ENCODE assay signal across 9 cellular contexts in the genomic region with DNA sequence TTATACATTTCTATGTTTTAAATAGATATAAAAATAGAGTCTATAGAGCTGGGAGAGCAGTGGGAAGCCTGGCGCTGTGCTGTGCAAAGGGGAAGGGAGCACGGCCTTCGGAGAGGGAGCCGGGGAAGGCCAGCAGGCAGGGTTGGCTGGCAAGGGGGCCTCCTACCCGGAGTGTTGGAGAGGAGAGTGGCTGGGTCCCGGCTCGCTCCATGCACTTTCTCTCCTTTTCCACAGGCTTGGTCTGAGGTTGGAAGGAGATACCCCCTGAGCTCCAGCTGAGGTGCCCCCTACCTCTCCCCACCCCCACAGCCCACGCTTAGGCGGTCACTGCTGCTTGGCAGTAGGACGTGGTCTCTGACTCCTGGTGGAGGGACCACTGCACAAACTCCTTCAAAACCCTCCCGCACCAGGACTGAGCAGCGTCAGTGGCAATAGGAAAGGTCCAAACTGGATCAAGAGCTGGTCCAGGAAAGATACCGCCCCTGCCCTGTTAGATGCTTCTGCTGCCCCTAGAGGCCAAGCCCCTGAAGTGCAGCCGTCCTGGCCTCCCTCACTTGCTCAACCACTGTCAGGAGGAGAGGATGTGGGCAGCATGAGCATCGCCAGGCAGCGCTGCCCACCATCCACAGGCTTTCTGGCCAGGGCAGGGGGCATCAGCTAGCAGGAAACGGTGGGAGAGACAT. TPM values are rescaled to one million over a fixed set of nuclear protein-coding genes. Genes with fewer than 3 reads are reported as not detected.
DNase-seq lines count a peak whose midpoint lies in the region; ATAC-seq, FAIRE-seq and TF ChIP-seq lines count a peak whose summit lies in the region.
"Had no signal": no experiment of that assay in that cellular context is flagged by ENCODE, and none has a peak within 500 bp of the region (broad histone marks: within the 10 kb centered on the region; RNA-seq: fewer than 3 reads in every experiment).

No MANE protein-coding gene starts in this region.

- H3K4me3 ChIP-seq in bronchial epithelial cell (ENCODE audit: low read depth, low read length): no peak overlapping the region

- TF ChIP-seq CTCF in GM20000 (IDR thresholded peaks at IDR 0.05; ENCODE audit: extremely low read depth, missing control alignments): peak; percentile 69
- TF ChIP-seq CTCF in WTC11 (IDR thresholded peaks at IDR 0.05): peak; percentile 92
- TF ChIP-seq CTCF in bronchial epithelial cell (IDR thresholded peaks at IDR 0.05; ENCODE audit: insufficient read depth, low read length, severe bottlenecking): peak; percentile 94

- CTCF ChIA-PET in WTC11 (lab: Charles Lee): interaction anchor here (0.6 to 4.5 kb wide), 50 partner anchors 9 to 650 kb away, joined by 3 to 39 read pairs (median 4); a partner anchor contains a TSS

- peaks cover 2% of the 10 kb centered on the region for H3K27me3 ChIP-seq in bronchial epithelial cell (ENCODE audit: control insufficient read depth, insufficient read depth, low read length)

- H3K4me3 Mint-ChIP-seq in WTC11: no peak overlapping the region
- H3K4me3 Mint-ChIP-seq: activated naive CD8-positive, alpha-beta T cell had no signal

- FAIRE-seq in bronchial epithelial cell (lab: Jason Lieb, UNC): no peak

- peaks cover 12% of the 10 kb centered on the region for H3K27me3 Mint-ChIP-seq in WTC11 (ENCODE audit: low read depth)

- DNase-seq in COLO668 (lab: John Stamatoyannopoulos, UW; ENCODE audit: unreplicated experiment) (peak; percentile 78), GM20000 (ENCODE audit: low spot score) (peak; percentile 82), MV-4-11 (lab: John Stamatoyannopoulos, UW) (peak; percentile 49), WTC11 (ENCODE audit: low spot score) (peak; percentile 93), bronchial epithelial cell (ENCODE audit: low read depth) (peak; percentile 39), left kidney (ENCODE audit: low read depth, low spot score) (peak; percentile 75)
- DNase-seq in stimulated activated CD4-positive, alpha-beta T cell treated with anti-CD3 and anti-CD28 coated beads, Interleukin-4, amount 100 ng/mL, for 4 hours: peak; percentile 33 to 57

- H3K36me3 Mint-ChIP-seq in WTC11: no peaks in the 10 kb centered on the region
- H3K36me3 Mint-ChIP-seq: activated naive CD8-positive, alpha-beta T cell had no signal

- no peaks in the 10 kb centered on the region for H3K36me3 ChIP-seq in bronchial epithelial cell (ENCODE audit: control insufficient read depth, insufficient read depth, low read length)

- peaks cover 4% of the 10 kb centered on the region for H3K4me1 Mint-ChIP-seq in WTC11

- H3K27ac Mint-ChIP-seq in WTC11: no peak overlapping the region
- H3K27ac Mint-ChIP-seq: activated naive CD8-positive, alpha-beta T cell had no signal

- ATAC-seq in WTC11 (peak; percentile 94), GM18870 (IDR thresholded peaks at IDR 0.05; ENCODE audit: unreplicated experiment) (no peak)

- POLR2A ChIA-PET in WTC11 (lab: Charles Lee): interaction anchor here (1.0 kb wide), 1 partner anchor 52 kb away, joined by 3 read pairs; no protein-coding TSS in a partner anchor

- no peaks in the 10 kb centered on the region for H3K9me3 Mint-ChIP-seq in WTC11

TF ChIP-seq in WTC11, 78 proteins besides CTCF, POLR2A, EP300 and RAD21:
- TF ChIP-seq PRRX2 (CRISPR knock-in tag; IDR thresholded peaks at IDR 0.05) (no peak), ZNF121 (CRISPR knock-in tag; IDR thresholded peaks at IDR 0.05) (no peak), KAT7 (CRISPR knock-in tag; IDR thresholded peaks at IDR 0.05; ENCODE audit: borderline replicate concordance) (no peak), CBFB (CRISPR knock-in tag; IDR thresholded peaks at IDR 0.05; ENCODE audit: low read depth) (no peak)
- TF ChIP-seq, protein P1, sequence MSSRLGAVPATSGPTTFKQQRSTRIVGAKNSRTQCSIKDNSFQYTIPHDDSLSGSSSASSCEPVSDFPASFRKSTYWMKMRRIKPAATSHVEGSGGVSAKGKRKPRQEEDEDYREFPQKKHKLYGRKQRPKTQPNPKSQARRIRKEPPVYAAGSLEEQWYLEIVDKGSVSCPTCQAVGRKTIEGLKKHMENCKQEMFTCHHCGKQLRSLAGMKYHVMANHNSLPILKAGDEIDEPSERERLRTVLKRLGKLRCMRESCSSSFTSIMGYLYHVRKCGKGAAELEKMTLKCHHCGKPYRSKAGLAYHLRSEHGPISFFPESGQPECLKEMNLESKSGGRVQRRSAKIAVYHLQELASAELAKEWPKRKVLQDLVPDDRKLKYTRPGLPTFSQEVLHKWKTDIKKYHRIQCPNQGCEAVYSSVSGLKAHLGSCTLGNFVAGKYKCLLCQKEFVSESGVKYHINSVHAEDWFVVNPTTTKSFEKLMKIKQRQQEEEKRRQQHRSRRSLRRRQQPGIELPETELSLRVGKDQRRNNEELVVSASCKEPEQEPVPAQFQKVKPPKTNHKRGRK (CRISPR knock-in tag; IDR thresholded peaks at IDR 0.05; ENCODE audit: borderline replicate concordance): no peak
- TF ChIP-seq, protein P2, sequence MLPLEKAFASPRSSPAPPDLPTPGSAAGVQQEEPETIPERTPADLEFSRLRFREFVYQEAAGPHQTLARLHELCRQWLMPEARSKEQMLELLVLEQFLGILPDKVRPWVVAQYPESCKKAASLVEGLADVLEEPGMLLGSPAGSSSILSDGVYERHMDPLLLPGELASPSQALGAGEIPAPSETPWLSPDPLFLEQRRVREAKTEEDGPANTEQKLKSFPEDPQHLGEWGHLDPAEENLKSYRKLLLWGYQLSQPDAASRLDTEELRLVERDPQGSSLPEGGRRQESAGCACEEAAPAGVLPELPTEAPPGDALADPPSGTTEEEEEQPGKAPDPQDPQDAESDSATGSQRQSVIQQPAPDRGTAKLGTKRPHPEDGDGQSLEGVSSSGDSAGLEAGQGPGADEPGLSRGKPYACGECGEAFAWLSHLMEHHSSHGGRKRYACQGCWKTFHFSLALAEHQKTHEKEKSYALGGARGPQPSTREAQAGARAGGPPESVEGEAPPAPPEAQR (CRISPR knock-in tag; IDR thresholded peaks at IDR 0.05): no peak
TF ChIP-seq in WTC11: peak in this region for 0.

RNA-seq across cellular contexts. Expression of a gene that starts 52.9 kb away (rescaled TPM):
- total RNA-seq in WTC11 (2021) (10.8 to 15.1 TPM (median 12.0 TPM) in 3 replicates), bronchial epithelial cell (not detected in 2 replicates)

Comparison
In these comparisons a context has a peak if more than half of its experiments do, and no peak if none do; other contexts are left out.
1. DNase-seq: peak in every context shown above with its lines; median percentile 93 in WTC11; 82 in GM20000; 78 in COLO668; 75 in left kidney; 49 in MV-4-11; 45 in stimulated activated CD4-positive, alpha-beta T cell treated with anti-CD3 and anti-CD28 coated beads, Interleukin-4, amount 100 ng/mL, for 4 hours; 39 in bronchial epithelial cell.
2. RNA of a gene that starts 52.9 kb away (total RNA-seq): 10.8 to 15.1 TPM in WTC11; not detected in bronchial epithelial cell; every median in the first group is over 10 times any median in the second.
3. Peak in every context shown above with its lines, with median percentiles within 50 percentile points of each other: CTCF ChIP-seq.